ENCODE assay signal across 8 cellular contexts in genomic region chr10:81000781-81001180, GRCh38.
"Had no signal": no experiment of that assay in that cellular context is flagged by ENCODE, and none has a peak within 500 bp of the region (broad histone marks: within the 10 kb centered on the region; RNA-seq: fewer than 3 reads in every experiment).

No MANE protein-coding gene starts in this region.

- H3K4me3 ChIP-seq: GM12878 had no signal

- FAIRE-seq: G401.6, GM12878, GM12891, GM12892, GM18507, GM19239 had no signal

- DNase-seq: GDM1, GF-D8 had no signal

- ATAC-seq: GM12878 had no signal
